1 cellular context compared by ENCODE assay signal in genomic region chr4:15651682-15652081, GRCh38.
TF ChIP-seq lines count a peak whose summit lies in the region.

No MANE protein-coding gene starts in this region.

TF ChIP-seq in HepG2, 621 proteins besides CTCF, POLR2A, EP300 and RAD21:
- TF ChIP-seq CREB1 (IDR thresholded peaks at IDR 0.05) = no peak
- no peak for TF ChIP-seq CREB1 (CRISPR knock-in tag; IDR thresholded peaks at IDR 0.05)
- TF ChIP-seq AGO2 (optimal IDR thresholded peaks at IDR 0.05; ENCODE audit: low read depth, low read length) = no peak
- no peak for TF ChIP-seq ZNF7 (CRISPR knock-in tag; IDR thresholded peaks at IDR 0.05)
- no peak for TF ChIP-seq ZBTB37 (CRISPR knock-in tag; IDR thresholded peaks at IDR 0.05)
- TF ChIP-seq TERF1 (CRISPR knock-in tag; IDR thresholded peaks at IDR 0.05) = no peak
- no peak for TF ChIP-seq HOXA5 (CRISPR knock-in tag; IDR thresholded peaks at IDR 0.05)
- no peak for TF ChIP-seq TEAD3 (CRISPR knock-in tag; optimal IDR thresholded peaks at IDR 0.05; ENCODE audit: borderline replicate concordance)
- no peak for TF ChIP-seq KLF9 (CRISPR knock-in tag; IDR thresholded peaks at IDR 0.05; ENCODE audit: low read depth)
- no peak for TF ChIP-seq CCAR2 (optimal IDR thresholded peaks at IDR 0.05; ENCODE audit: low read depth, low read length)
- TF ChIP-seq, protein P1, sequence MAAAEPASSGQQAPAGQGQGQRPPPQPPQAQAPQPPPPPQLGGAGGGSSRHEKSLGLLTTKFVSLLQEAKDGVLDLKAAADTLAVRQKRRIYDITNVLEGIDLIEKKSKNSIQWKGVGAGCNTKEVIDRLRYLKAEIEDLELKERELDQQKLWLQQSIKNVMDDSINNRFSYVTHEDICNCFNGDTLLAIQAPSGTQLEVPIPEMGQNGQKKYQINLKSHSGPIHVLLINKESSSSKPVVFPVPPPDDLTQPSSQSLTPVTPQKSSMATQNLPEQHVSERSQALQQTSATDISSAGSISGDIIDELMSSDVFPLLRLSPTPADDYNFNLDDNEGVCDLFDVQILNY (CRISPR knock-in tag; conservative IDR thresholded peaks at IDR 0.05) = no peak
- TF ChIP-seq SSRP1 (CRISPR knock-in tag; IDR thresholded peaks at IDR 0.05) = no peak
- TF ChIP-seq SNAI1 (CRISPR knock-in tag; IDR thresholded peaks at IDR 0.05; ENCODE audit: borderline replicate concordance) = no peak
- no peak for TF ChIP-seq TCF7 (IDR thresholded peaks at IDR 0.05; ENCODE audit: low read depth)
- TF ChIP-seq ZNF143 (CRISPR knock-in tag; IDR thresholded peaks at IDR 0.05) = no peak
- no peak for TF ChIP-seq CHD4 (IDR thresholded peaks at IDR 0.05; ENCODE audit: borderline replicate concordance, low read length)
- TF ChIP-seq ZNF33A (CRISPR knock-in tag; IDR thresholded peaks at IDR 0.05; ENCODE audit: borderline replicate concordance) = no peak
